In genomic region chr5:463952-464351, GRCh38 we compare ENCODE assay signal across 10 cellular contexts. TPM values are rescaled to one million over a fixed set of nuclear protein-coding genes. Genes with fewer than 3 reads are reported as not detected.
DNase-seq lines count a peak whose midpoint lies in the region; ATAC-seq lines count a peak whose summit lies in the region.
"Had no signal": no experiment of that assay in that cellular context is flagged by ENCODE, and none has a peak within 500 bp of the region (broad histone marks: within the 10 kb centered on the region; RNA-seq: fewer than 3 reads in every experiment).

No MANE protein-coding gene starts in this region.

- no peaks in the 10 kb centered on the region for H3K27me3 Mint-ChIP-seq in activated CD8-positive, alpha-beta T cell treated with anti-CD3 and anti-CD28 coated beads, Interleukin-2, amount 10 ng/mL, durations not matched to agents 7 days and 5 days (ENCODE audit: low read depth)

- peak overlapping the region; percentile 84 for H3K27ac Mint-ChIP-seq in activated CD8-positive, alpha-beta T cell treated with anti-CD3 and anti-CD28 coated beads, Interleukin-2, amount 10 ng/mL, durations not matched to agents 7 days and 5 days

- CTCF ChIA-PET in activated CD8-positive, alpha-beta T cell treated with anti-CD3 and anti-CD28 coated beads, Interleukin-2, amount 10 ng/mL, durations not matched to agents 7 days and 5 days (lab: Charles Lee), result interaction anchor here (0.9 kb wide), 2 partner anchors 10 to 17 kb away, joined by 4 to 5 read pairs; no protein-coding TSS in a partner anchor

- peak overlapping the region; percentile 4 for H3K4me3 Mint-ChIP-seq in activated CD8-positive, alpha-beta T cell treated with anti-CD3 and anti-CD28 coated beads, Interleukin-2, amount 10 ng/mL, durations not matched to agents 7 days and 5 days

- in situ Hi-C loops in KBM-7 (cut with MboI; ENCODE audit: low pct_unique_long_range_greater_than_20kb, low sequenced_read_pairs), result no loop called here

- no peaks in the 10 kb centered on the region for H3K9me3 Mint-ChIP-seq in activated CD8-positive, alpha-beta T cell treated with anti-CD3 and anti-CD28 coated beads, Interleukin-2, amount 10 ng/mL, durations not matched to agents 7 days and 5 days (ENCODE audit: insufficient read depth)

- H3K4me1 Mint-ChIP-seq in activated CD8-positive, alpha-beta T cell treated with anti-CD3 and anti-CD28 coated beads, Interleukin-2, amount 10 ng/mL, durations not matched to agents 7 days and 5 days (ENCODE audit: low read depth), result peaks cover 36% of the 10 kb centered on the region

- H3K36me3 Mint-ChIP-seq in activated CD8-positive, alpha-beta T cell treated with anti-CD3 and anti-CD28 coated beads, Interleukin-2, amount 10 ng/mL, durations not matched to agents 7 days and 5 days (ENCODE audit: low read depth), result peaks cover 60% of the 10 kb centered on the region

- ATAC-seq in activated CD8-positive, alpha-beta T cell treated with anti-CD3 and anti-CD28 coated beads, Interleukin-2, amount 10 ng/mL, durations not matched to agents 7 days and 5 days, result peak; percentile 74
- no peak for ATAC-seq in GM18873 (IDR thresholded peaks at IDR 0.05; ENCODE audit: low FRiP score, unreplicated experiment)
- ATAC-seq in esophagus mucosa, result no peak

- DNase-seq in KBM-7 (peak; percentile 54), SW480 (ENCODE audit: low spot score) (no peak), superior temporal gyrus (ENCODE audit: extremely low spot score) (no peak)
- DNase-seq in activated CD8-positive, alpha-beta T cell treated with anti-CD3 and anti-CD28 coated beads, Interleukin-2, amount 10 ng/mL, durations not matched to agents 7 days and 5 days, result peak; percentile 70
- DNase-seq in effector CD4-positive, alpha-beta T cell, result peak; percentile 69
- DNase-seq in stimulated activated CD8-positive, alpha-beta memory T cell treated with anti-CD3 and anti-CD28 coated beads, Interleukin-12 subunit alpha, Interleukin-12 subunit beta, amount 100 ng/mL, for 4 hours (ENCODE audit: low read depth), result peak; percentile 77
- DNase-seq: DND-41, NCI-H226 had no signal

- POLR2A ChIA-PET in activated CD8-positive, alpha-beta T cell treated with anti-CD3 and anti-CD28 coated beads, Interleukin-2, amount 10 ng/mL, durations not matched to agents 7 days and 5 days (lab: Charles Lee), result interaction anchor here (0.9 to 1.1 kb wide), 2 partner anchors 18 to 92 kb away, joined by 3 read pairs; no protein-coding TSS in a partner anchor

RNA-seq across cellular contexts. Expression of gene EXOC3, which starts 21.0 kb away (rescaled TPM):
- total RNA-seq in activated CD8-positive, alpha-beta T cell treated with anti-CD3 and anti-CD28 coated beads, Interleukin-2, amount 10 ng/mL, durations not matched to agents 7 days and 5 days, result 10 to 100 TPM; 62.2 to 62.3 TPM
- 37.4 TPM for total RNA-seq in esophagus mucosa

Comparison
In these comparisons a context has a peak if more than half of its experiments do, and no peak if none do; other contexts are left out.
1. DNase-seq: peak in KBM-7 (single experiment), activated CD8-positive, alpha-beta T cell treated with anti-CD3 and anti-CD28 coated beads, Interleukin-2, amount 10 ng/mL, durations not matched to agents 7 days and 5 days (single experiment), effector CD4-positive, alpha-beta T cell (single experiment) and stimulated activated CD8-positive, alpha-beta memory T cell treated with anti-CD3 and anti-CD28 coated beads, Interleukin-12 subunit alpha, Interleukin-12 subunit beta, amount 100 ng/mL, for 4 hours (single experiment); none in SW480 (single experiment) and superior temporal gyrus (single experiment).